9 cellular contexts compared by ENCODE assay signal in the genomic region with DNA sequence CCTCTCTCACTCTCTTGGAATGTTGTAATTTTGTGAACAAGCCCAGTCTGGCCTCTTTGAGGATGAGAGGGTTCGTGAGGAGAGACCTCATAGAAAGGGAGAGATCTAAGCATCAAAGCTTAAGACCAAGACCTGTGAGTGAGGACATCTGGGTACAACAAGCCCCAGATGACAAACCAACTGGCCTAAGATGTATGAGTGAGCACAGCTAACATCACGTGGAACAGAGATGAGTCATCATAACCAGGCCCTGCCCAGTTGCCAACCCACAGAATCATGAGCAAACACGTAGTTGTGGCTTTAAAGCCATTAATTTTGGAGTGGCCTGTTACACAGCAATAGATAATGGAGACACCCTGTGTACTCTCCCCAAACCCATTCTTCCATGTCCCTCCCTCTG.
A peak's percentile ranks its signal among the peaks of the same experiment; 100 is the strongest.
DNase-seq lines count a peak whose midpoint lies in the region; ATAC-seq, FAIRE-seq and TF ChIP-seq lines count a peak whose summit lies in the region.
"Had no signal": no experiment of that assay in that cellular context is flagged by ENCODE, and none has a peak within 500 bp of the region (broad histone marks: within the 10 kb centered on the region; RNA-seq: fewer than 3 reads in every experiment).

No MANE protein-coding gene starts in this region.

- peaks cover 0 to 13% (median 0%) of the 10 kb centered on the region in 3 donors for H3K9me3 ChIP-seq in body of pancreas

- peak; percentile 90 for ATAC-seq in GM21447 (IDR thresholded peaks at IDR 0.05; ENCODE audit: unreplicated experiment)
- peak; percentile 93 for ATAC-seq in HG03575 (IDR thresholded peaks at IDR 0.05; ENCODE audit: extremely low read depth, insufficient number of reproducible peaks, low FRiP score, unreplicated experiment)
- no peak for ATAC-seq in body of pancreas

- no peak overlapping the region for H3K4me3 ChIP-seq in bronchial epithelial cell (ENCODE audit: low read depth, low read length)
- no peak overlapping the region for H3K4me3 ChIP-seq in body of pancreas

- WGBS in body of pancreas, 2 donors: 56 to 62% methylated on average over 3 of the region's 3 CpGs

- H3K36me3 ChIP-seq in bronchial epithelial cell (ENCODE audit: control insufficient read depth, insufficient read depth, low read length) (no peaks in the 10 kb centered on the region), body of pancreas (replicated peaks in 1 of 2; ENCODE audit: insufficient read depth in 1 of 2, low read depth in 2 of 2) (no peaks in the 10 kb centered on the region)

- no peak for TF ChIP-seq CTCF in bronchial epithelial cell (IDR thresholded peaks at IDR 0.05; ENCODE audit: insufficient read depth, low read length, severe bottlenecking)
- TF ChIP-seq CTCF in body of pancreas (IDR thresholded peaks at IDR 0.05): no peak

- peak; percentile 79 for FAIRE-seq in bronchial epithelial cell (lab: Jason Lieb, UNC)

- DNase-seq in DMS53 treated with DMSO at 0.1 percent for 48 hours (lab: John Stamatoyannopoulos, UW; ENCODE audit: unreplicated experiment) (peak; percentile 36), bronchial epithelial cell (ENCODE audit: low read depth) (peak; percentile 95), DMS79 (lab: John Stamatoyannopoulos, UW) (no peak), HuH-7.5 (ENCODE audit: low spot score) (no peak), body of pancreas (no peak), iPS-NIHi7 (ENCODE audit: extremely low spot score) (no peak)
- DNase-seq: trophoblast cell had no signal

- intact Hi-C loops in body of pancreas (cut with DNase I): no loop called here

- TF ChIP-seq POLR2A in body of pancreas (IDR thresholded peaks at IDR 0.05): no peak

- no peaks in the 10 kb centered on the region for H3K27me3 ChIP-seq in bronchial epithelial cell (ENCODE audit: control insufficient read depth, insufficient read depth, low read length)
- no peaks in the 10 kb centered on the region for H3K27me3 ChIP-seq in body of pancreas

- H3K4me1 ChIP-seq in body of pancreas: no peaks in the 10 kb centered on the region

- no peak overlapping the region for H3K27ac ChIP-seq in body of pancreas

Comparison
In these comparisons a context has a peak if more than half of its experiments do, and no peak if none do; other contexts are left out.
1. DNase-seq: peak in DMS53 treated with DMSO at 0.1 percent for 48 hours (single experiment) and bronchial epithelial cell (single experiment); none in DMS79 (single experiment), HuH-7.5 (single experiment), body of pancreas (0 of 4) and iPS-NIHi7 (single experiment).